In genomic region chr16:52497067-52497816, GRCh38 we compare ENCODE assay signal across 9 cellular contexts. TPM values are rescaled to one million over a fixed set of nuclear protein-coding genes. Genes with fewer than 3 reads are reported as not detected.
DNase-seq lines count a peak whose midpoint lies in the region; ATAC-seq and TF ChIP-seq lines count a peak whose summit lies in the region.
"Had no signal": no experiment of that assay in that cellular context is flagged by ENCODE, and none has a peak within 500 bp of the region (broad histone marks: within the 10 kb centered on the region; RNA-seq: fewer than 3 reads in every experiment).

No MANE protein-coding gene starts in this region.

- no peak for TF ChIP-seq CTCF in epithelial cell of esophagus (IDR thresholded peaks at IDR 0.05; ENCODE audit: insufficient read depth, low read depth, low read length, missing control alignments)
- no peak for TF ChIP-seq CTCF in smooth muscle cell (IDR thresholded peaks at IDR 0.05; ENCODE audit: borderline replicate concordance, insufficient read depth, poor library complexity, severe bottlenecking)

- H3K27ac ChIP-seq in smooth muscle cell (ENCODE audit: low read depth) = no peak overlapping the region

- H3K9me3 Mint-ChIP-seq in natural killer cell treated with Interleukin-12 subunit alpha and Interleukin-12 subunit beta and Interleukin-15 and Interleukin-18, amount 100 ng/mL, for 72 hours = peaks cover 4% of the 10 kb centered on the region

- H3K27me3 Mint-ChIP-seq in natural killer cell treated with Interleukin-12 subunit alpha and Interleukin-12 subunit beta and Interleukin-15 and Interleukin-18, amount 100 ng/mL, for 72 hours = no peaks in the 10 kb centered on the region

- H3K27me3 ChIP-seq in smooth muscle cell (ENCODE audit: low read depth) = peaks cover 7% of the 10 kb centered on the region

- no peaks in the 10 kb centered on the region for H3K79me2 ChIP-seq in smooth muscle cell (ENCODE audit: low read depth)

- H3K4me1 Mint-ChIP-seq in natural killer cell treated with Interleukin-12 subunit alpha and Interleukin-12 subunit beta and Interleukin-15 and Interleukin-18, amount 100 ng/mL, for 72 hours (ENCODE audit: low read depth in 2 of 2) = no peaks in the 10 kb centered on the region
- H3K4me1 Mint-ChIP-seq: naive thymus-derived CD4-positive, alpha-beta T cell had no signal

- no peaks in the 10 kb centered on the region for H3F3A ChIP-seq in smooth muscle cell (ENCODE audit: low read depth)

- H3K36me3 Mint-ChIP-seq in natural killer cell treated with Interleukin-12 subunit alpha and Interleukin-12 subunit beta and Interleukin-15 and Interleukin-18, amount 100 ng/mL, for 72 hours = no peaks in the 10 kb centered on the region
- H3K36me3 Mint-ChIP-seq: naive thymus-derived CD4-positive, alpha-beta T cell had no signal

- peaks cover 37% of the 10 kb centered on the region for H3K4me1 ChIP-seq in smooth muscle cell (ENCODE audit: low read depth)

- H3K36me3 ChIP-seq in smooth muscle cell (ENCODE audit: low read depth) = no peaks in the 10 kb centered on the region

- no peaks in the 10 kb centered on the region for H3K9me3 ChIP-seq in smooth muscle cell (replicated peaks; ENCODE audit: low read depth)

- H4K20me1 ChIP-seq in smooth muscle cell (ENCODE audit: low read depth) = no peaks in the 10 kb centered on the region

- H3K9ac ChIP-seq in smooth muscle cell (ENCODE audit: low read depth) = no peak overlapping the region

- WGBS in smooth muscle cell (ENCODE audit: low lambda C conversion rate) = 83% methylated on average over 1 of the region's 1 CpG

- DNase-seq in NCI-H1105 (lab: John Stamatoyannopoulos, UW) (peak; percentile 97), NCI-H510A treated with DMSO at 0.1 percent for 48 hours (lab: John Stamatoyannopoulos, UW) (peak; percentile 89), epithelial cell of esophagus (ENCODE audit: low read depth) (peak; percentile 58), smooth muscle cell (lab: John Stamatoyannopoulos, UW; ENCODE audit: unreplicated experiment) (no peak), KG1 (lab: John Stamatoyannopoulos, UW) (no peak), epidermal melanocyte (ENCODE audit: insufficient read length, low spot score) (no peak), NOMO-1 treated with dmso at 0.1 percent for 144 hours (lab: John Stamatoyannopoulos, UW; ENCODE audit: unreplicated experiment) (no peak)
- DNase-seq in natural killer cell treated with Interleukin-12 subunit alpha and Interleukin-12 subunit beta and Interleukin-15 and Interleukin-18, amount 100 ng/mL, for 72 hours (ENCODE audit: low spot score) = no peak
- DNase-seq: naive thymus-derived CD4-positive, alpha-beta T cell had no signal

- peak overlapping the region; percentile 34 for H3K4me2 ChIP-seq in smooth muscle cell

- H2AFZ ChIP-seq in smooth muscle cell (ENCODE audit: low read depth) = no peak overlapping the region

- H3K4me3 ChIP-seq in epithelial cell of esophagus (ENCODE audit: low read length) (no peak overlapping the region), smooth muscle cell (no peak overlapping the region)

- H3K4me3 Mint-ChIP-seq in natural killer cell treated with Interleukin-12 subunit alpha and Interleukin-12 subunit beta and Interleukin-15 and Interleukin-18, amount 100 ng/mL, for 72 hours = no peak overlapping the region
- H3K4me3 Mint-ChIP-seq: naive thymus-derived CD4-positive, alpha-beta T cell had no signal

- ATAC-seq in natural killer cell treated with Interleukin-12 subunit alpha and Interleukin-12 subunit beta and Interleukin-15 and Interleukin-18, amount 100 ng/mL, for 72 hours = no peak
- ATAC-seq: naive thymus-derived CD4-positive, alpha-beta T cell had no signal

- H3K27ac Mint-ChIP-seq in natural killer cell treated with Interleukin-12 subunit alpha and Interleukin-12 subunit beta and Interleukin-15 and Interleukin-18, amount 100 ng/mL, for 72 hours = no peak overlapping the region
- H3K27ac Mint-ChIP-seq: naive thymus-derived CD4-positive, alpha-beta T cell had no signal

RNA-seq across cellular contexts. Expression of gene TOX3, which starts 49.7 kb away (rescaled TPM):
- total RNA-seq in smooth muscle cell = 0.18 and 0.22 TPM in 2 replicates
- 0.49 and 1.1 TPM in 2 replicates for polyA plus RNA-seq in smooth muscle cell
- total RNA-seq in natural killer cell treated with Interleukin-12 subunit alpha and Interleukin-12 subunit beta and Interleukin-15 and Interleukin-18, amount 100 ng/mL, for 72 hours = not detected
- total RNA-seq: naive thymus-derived CD4-positive, alpha-beta T cell had no signal
- polyA plus RNA-seq: naive thymus-derived CD4-positive, alpha-beta T cell had no signal

Comparison
In these comparisons a context has a peak if more than half of its experiments do, and no peak if none do; other contexts are left out.
1. DNase-seq: peak in NCI-H1105 (single experiment), NCI-H510A treated with DMSO at 0.1 percent for 48 hours (single experiment) and epithelial cell of esophagus (single experiment); none in smooth muscle cell (single experiment), KG1 (single experiment), epidermal melanocyte (single experiment), natural killer cell treated with Interleukin-12 subunit alpha and Interleukin-12 subunit beta and Interleukin-15 and Interleukin-18, amount 100 ng/mL, for 72 hours (single experiment) and NOMO-1 treated with dmso at 0.1 percent for 144 hours (single experiment).